Comparison of ENCODE assay signal across 8 cellular contexts in the genomic region with DNA sequence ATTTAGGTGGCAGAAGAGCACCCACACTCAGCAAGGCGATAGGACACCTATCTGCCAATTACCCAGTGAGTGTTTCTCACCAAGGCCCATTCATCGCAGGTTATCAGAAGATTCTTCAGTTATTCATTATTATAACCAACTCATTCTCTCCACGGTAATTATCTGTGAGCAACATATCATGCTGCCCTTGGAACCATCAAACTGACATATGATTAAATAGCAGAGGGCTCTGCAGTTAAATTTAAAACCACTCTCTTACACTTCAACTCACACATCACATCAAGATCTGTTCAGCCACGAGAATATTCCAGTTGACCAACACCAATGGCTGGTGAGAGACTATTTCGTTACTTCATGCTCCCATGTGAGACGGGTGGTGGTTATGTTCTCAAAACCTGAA.
"Had no signal": no experiment of that assay in that cellular context is flagged by ENCODE, and none has a peak within 500 bp of the region (broad histone marks: within the 10 kb centered on the region; RNA-seq: fewer than 3 reads in every experiment).

No MANE protein-coding gene starts in this region.

- H3K4me3 ChIP-seq: GM23248, HAP-1 had no signal

- DNase-seq: GM23248, GOT3, H7, HFFc6 had no signal

- ATAC-seq: HCT116, HepG2 had no signal

- H3K36me3 ChIP-seq: HAP-1 had no signal

- H3K27ac ChIP-seq: GM23248, HL-60 had no signal
